ENCODE assay signal across 1 cellular context in the genomic region with DNA sequence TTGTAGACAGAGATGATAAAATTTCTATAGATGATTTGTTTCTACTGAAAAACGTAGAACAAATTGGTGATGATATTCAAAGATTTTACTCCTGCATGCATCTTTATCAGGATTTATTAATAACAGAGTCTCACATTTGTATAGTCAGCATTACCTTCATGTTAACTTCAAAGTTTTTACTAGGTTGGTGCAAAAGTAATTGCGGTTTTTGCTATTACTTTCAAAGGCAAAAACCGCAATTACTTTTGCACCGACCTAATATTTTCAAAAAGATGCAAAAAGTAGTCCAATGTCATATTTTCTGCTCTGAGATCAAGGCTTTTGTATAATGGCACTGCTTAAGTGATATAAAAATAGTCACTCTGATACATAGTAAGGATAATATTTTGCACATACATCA.
TF ChIP-seq lines count a peak whose summit lies in the region.

No MANE protein-coding gene starts in this region.

TF ChIP-seq in HepG2, 621 proteins besides CTCF, POLR2A, EP300 and RAD21 (continued from another document):
- TF ChIP-seq ZNF430 (CRISPR knock-in tag; IDR thresholded peaks at IDR 0.05) (no peak), ATF1 (CRISPR knock-in tag; IDR thresholded peaks at IDR 0.05) (no peak), MAFK (conservative IDR thresholded peaks at IDR 0.05 in 1 of 2, IDR thresholded peaks at IDR 0.05 in 1 of 2; ENCODE audit: low read length in 2 of 2) (peak in 1 of 2 experiments; percentile 48; a peak in 2 of 4 replicates), PREB (CRISPR knock-in tag; IDR thresholded peaks at IDR 0.05) (no peak)
- TF ChIP-seq, protein P1, sequence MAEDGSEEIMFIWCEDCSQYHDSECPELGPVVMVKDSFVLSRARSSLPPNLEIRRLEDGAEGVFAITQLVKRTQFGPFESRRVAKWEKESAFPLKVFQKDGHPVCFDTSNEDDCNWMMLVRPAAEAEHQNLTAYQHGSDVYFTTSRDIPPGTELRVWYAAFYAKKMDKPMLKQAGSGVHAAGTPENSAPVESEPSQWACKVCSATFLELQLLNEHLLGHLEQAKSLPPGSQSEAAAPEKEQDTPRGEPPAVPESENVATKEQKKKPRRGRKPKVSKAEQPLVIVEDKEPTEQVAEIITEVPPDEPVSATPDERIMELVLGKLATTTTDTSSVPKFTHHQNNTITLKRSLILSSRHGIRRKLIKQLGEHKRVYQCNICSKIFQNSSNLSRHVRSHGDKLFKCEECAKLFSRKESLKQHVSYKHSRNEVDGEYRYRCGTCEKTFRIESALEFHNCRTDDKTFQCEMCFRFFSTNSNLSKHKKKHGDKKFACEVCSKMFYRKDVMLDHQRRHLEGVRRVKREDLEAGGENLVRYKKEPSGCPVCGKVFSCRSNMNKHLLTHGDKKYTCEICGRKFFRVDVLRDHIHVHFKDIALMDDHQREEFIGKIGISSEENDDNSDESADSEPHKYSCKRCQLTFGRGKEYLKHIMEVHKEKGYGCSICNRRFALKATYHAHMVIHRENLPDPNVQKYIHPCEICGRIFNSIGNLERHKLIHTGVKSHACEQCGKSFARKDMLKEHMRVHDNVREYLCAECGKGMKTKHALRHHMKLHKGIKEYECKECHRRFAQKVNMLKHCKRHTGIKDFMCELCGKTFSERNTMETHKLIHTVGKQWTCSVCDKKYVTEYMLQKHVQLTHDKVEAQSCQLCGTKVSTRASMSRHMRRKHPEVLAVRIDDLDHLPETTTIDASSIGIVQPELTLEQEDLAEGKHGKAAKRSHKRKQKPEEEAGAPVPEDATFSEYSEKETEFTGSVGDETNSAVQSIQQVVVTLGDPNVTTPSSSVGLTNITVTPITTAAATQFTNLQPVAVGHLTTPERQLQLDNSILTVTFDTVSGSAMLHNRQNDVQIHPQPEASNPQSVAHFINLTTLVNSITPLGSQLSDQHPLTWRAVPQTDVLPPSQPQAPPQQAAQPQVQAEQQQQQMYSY (CRISPR knock-in tag; IDR thresholded peaks at IDR 0.05): no peak
